8 cellular contexts compared by ENCODE assay signal in the genomic region with DNA sequence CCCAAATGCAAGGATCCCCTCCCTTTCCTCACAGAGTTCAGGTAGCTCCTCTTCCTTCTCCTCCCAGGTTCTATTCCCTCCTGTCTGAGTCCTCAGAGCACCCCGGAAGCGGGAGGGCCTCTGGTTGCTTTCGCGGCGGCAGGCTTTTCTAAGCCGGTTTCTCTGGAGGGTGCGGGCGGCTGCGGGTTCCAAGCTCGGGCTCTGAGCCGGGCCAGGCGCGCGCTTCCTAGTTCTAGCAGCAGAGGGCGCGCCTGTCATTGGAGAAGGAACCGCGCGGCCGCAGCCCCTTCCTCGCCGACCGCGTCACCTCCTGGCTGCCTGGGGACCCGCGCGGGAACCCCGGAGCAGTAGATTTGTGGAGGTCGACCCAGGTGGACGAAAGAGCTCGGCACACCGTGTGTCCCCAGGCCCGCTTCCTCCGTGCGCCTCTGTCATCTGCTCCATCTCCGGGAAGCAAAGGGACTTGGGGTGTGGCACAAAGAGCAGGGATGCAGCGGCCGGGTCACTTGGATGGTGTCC.
DNase-seq lines count a peak whose midpoint lies in the region; ATAC-seq and TF ChIP-seq lines count a peak whose summit lies in the region.

No MANE protein-coding gene starts in this region.

- ATAC-seq in GM21529 (IDR thresholded peaks at IDR 0.05; ENCODE audit: unreplicated experiment) (peak; percentile 68), heart right ventricle (peak; percentile 41 to 82 (median 65)), HG02938 (IDR thresholded peaks at IDR 0.05; ENCODE audit: unreplicated experiment) (no peak)

- DNase-seq in DMS79 treated with DMSO at 0.1 percent for 48 hours (lab: John Stamatoyannopoulos, UW) (peak; percentile 60), NCI-H2029 treated with DMSO at 0.1 percent for 48 hours (lab: John Stamatoyannopoulos, UW) (peak; percentile 31), heart right ventricle (peak; percentile 9 to 47), prostate gland (ENCODE audit: low spot score) (peak; percentile 26), NCI-H128 (lab: John Stamatoyannopoulos, UW; ENCODE audit: unreplicated experiment) (no peak)
- DNase-seq in activated CD8-positive, alpha-beta memory T cell treated with anti-CD3 and anti-CD28 coated beads for 48 hours (ENCODE audit: low read depth in 2 of 3, low spot score in 2 of 3): peak; percentile 18 to 31 (median 18)

- no peak for TF ChIP-seq POLR2A in prostate gland (IDR thresholded peaks at IDR 0.05)

- peak; percentile 65 to 91 (median 89) for TF ChIP-seq CTCF in heart right ventricle (IDR thresholded peaks at IDR 0.05)
- peak; percentile 56 to 89 (median 82) for TF ChIP-seq CTCF in prostate gland (IDR thresholded peaks at IDR 0.05)

- no peaks in the 10 kb centered on the region for H3K36me3 ChIP-seq in heart right ventricle
- H3K36me3 ChIP-seq in prostate gland: no peaks in the 10 kb centered on the region

- peaks cover 0 to 18% (median 8%) of the 10 kb centered on the region in 9 donors for H3K4me1 ChIP-seq in heart right ventricle
- no peaks in the 10 kb centered on the region for H3K4me1 ChIP-seq in prostate gland (replicated peaks)

- 3% methylated on average over 38 of the region's 38 CpGs for WGBS in heart right ventricle, 2 donors
- 5% methylated on average over 37 of the region's 38 CpGs for WGBS in prostate gland

- H3K4me3 ChIP-seq in heart right ventricle: peak overlapping the region in 6 of 10 donors; percentile 25 to 40 (median 30)
- peak overlapping the region in 1 of 2 donors; percentile 2 for H3K4me3 ChIP-seq in prostate gland

- no peak overlapping the region for H3K27ac ChIP-seq in heart right ventricle
- H3K27ac ChIP-seq in prostate gland: no peak overlapping the region

- no peaks in the 10 kb centered on the region for H3K9me3 ChIP-seq in heart right ventricle
- H3K9me3 ChIP-seq in prostate gland: no peaks in the 10 kb centered on the region

- H3K27me3 ChIP-seq in heart right ventricle (peaks cover 0 to 65% (median 41%) of the 10 kb centered on the region in 7 donors), prostate gland (replicated peaks; ENCODE audit: insufficient read depth) (no peaks in the 10 kb centered on the region)

- intact Hi-C loops in heart right ventricle (cut with DNase I) (loop anchor here in 9 of 10 donors (2.0 to 10.0 kb wide), 8 partner anchors 59 to 639 kb away; a partner anchor contains a TSS), prostate gland (cut with DNase I) (loop anchor here (5.0 kb wide), 2 partner anchors 307 to 637 kb away; no protein-coding TSS in a partner anchor)
